In the genomic region with DNA sequence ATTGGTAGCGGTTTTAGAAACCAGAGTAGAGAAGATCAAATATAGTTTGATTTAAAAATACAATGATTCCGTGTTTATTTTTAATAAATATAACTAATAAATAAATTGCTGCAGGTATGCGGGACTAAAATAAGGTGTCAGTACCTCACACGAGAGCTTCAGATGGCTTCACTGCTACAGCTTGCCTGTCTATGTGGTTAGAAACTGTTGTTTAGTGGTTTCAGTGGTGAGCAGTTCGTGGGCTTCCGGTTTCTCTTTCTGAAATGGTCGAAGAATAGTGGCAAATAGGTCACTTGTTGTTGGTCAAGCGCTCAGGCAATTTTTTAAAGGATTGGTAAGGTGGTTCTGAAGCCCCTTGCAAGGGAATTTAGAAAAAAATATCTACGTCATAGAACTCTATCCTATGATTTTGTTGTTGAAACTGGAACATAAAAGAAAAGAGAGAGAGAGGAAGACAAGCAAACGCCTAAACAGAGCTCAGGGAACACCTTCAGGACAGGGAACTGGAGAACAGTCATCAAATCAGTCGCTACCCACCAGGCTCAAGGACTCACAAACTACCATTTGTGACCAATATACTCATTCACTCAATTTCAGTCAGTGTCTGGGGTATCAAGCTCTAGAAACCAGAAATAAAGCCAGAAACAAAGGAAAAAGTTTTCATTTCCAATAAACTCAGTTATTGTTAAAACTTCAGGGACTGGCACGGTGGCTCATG, we compare ENCODE assay signal across 1 cellular context.
TF ChIP-seq lines count a peak whose summit lies in the region.

No MANE protein-coding gene starts in this region.

TF ChIP-seq in SK-N-SH, 30 proteins besides CTCF, POLR2A, EP300 and RAD21 (continued from another document):
- TF ChIP-seq, protein P1, sequence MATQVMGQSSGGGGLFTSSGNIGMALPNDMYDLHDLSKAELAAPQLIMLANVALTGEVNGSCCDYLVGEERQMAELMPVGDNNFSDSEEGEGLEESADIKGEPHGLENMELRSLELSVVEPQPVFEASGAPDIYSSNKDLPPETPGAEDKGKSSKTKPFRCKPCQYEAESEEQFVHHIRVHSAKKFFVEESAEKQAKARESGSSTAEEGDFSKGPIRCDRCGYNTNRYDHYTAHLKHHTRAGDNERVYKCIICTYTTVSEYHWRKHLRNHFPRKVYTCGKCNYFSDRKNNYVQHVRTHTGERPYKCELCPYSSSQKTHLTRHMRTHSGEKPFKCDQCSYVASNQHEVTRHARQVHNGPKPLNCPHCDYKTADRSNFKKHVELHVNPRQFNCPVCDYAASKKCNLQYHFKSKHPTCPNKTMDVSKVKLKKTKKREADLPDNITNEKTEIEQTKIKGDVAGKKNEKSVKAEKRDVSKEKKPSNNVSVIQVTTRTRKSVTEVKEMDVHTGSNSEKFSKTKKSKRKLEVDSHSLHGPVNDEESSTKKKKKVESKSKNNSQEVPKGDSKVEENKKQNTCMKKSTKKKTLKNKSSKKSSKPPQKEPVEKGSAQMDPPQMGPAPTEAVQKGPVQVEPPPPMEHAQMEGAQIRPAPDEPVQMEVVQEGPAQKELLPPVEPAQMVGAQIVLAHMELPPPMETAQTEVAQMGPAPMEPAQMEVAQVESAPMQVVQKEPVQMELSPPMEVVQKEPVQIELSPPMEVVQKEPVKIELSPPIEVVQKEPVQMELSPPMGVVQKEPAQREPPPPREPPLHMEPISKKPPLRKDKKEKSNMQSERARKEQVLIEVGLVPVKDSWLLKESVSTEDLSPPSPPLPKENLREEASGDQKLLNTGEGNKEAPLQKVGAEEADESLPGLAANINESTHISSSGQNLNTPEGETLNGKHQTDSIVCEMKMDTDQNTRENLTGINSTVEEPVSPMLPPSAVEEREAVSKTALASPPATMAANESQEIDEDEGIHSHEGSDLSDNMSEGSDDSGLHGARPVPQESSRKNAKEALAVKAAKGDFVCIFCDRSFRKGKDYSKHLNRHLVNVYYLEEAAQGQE (IDR thresholded peaks at IDR 0.05; ENCODE audit: low read depth, low read length): no peak
- no peak for TF ChIP-seq GABPA (IDR thresholded peaks at IDR 0.05; ENCODE audit: low read depth)
- no peak for TF ChIP-seq NRF1 (IDR thresholded peaks at IDR 0.05; ENCODE audit: low read depth, low read length)
- TF ChIP-seq, protein P2, sequence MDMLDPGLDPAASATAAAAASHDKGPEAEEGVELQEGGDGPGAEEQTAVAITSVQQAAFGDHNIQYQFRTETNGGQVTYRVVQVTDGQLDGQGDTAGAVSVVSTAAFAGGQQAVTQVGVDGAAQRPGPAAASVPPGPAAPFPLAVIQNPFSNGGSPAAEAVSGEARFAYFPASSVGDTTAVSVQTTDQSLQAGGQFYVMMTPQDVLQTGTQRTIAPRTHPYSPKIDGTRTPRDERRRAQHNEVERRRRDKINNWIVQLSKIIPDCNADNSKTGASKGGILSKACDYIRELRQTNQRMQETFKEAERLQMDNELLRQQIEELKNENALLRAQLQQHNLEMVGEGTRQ (IDR thresholded peaks at IDR 0.05; ENCODE audit: borderline replicate concordance, low read depth, low read length): no peak
- TF ChIP-seq YY1 (IDR thresholded peaks at IDR 0.05; ENCODE audit: low read depth): no peak
- no peak for TF ChIP-seq CHD2 (IDR thresholded peaks at IDR 0.05; ENCODE audit: low read length, partially characterized antibody)
- TF ChIP-seq NFIC (IDR thresholded peaks at IDR 0.05; ENCODE audit: borderline replicate concordance): no peak
- TF ChIP-seq ELF1 (IDR thresholded peaks at IDR 0.05): no peak
- no peak for TF ChIP-seq FOSL2 (IDR thresholded peaks at IDR 0.05; ENCODE audit: borderline replicate concordance, low read depth)
- TF ChIP-seq, protein P3, sequence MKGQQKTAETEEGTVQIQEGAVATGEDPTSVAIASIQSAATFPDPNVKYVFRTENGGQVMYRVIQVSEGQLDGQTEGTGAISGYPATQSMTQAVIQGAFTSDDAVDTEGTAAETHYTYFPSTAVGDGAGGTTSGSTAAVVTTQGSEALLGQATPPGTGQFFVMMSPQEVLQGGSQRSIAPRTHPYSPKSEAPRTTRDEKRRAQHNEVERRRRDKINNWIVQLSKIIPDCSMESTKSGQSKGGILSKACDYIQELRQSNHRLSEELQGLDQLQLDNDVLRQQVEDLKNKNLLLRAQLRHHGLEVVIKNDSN (IDR thresholded peaks at IDR 0.05; ENCODE audit: borderline replicate concordance, low read depth): no peak
TF ChIP-seq in SK-N-SH: peak in this region for 0.
